In the genomic region with DNA sequence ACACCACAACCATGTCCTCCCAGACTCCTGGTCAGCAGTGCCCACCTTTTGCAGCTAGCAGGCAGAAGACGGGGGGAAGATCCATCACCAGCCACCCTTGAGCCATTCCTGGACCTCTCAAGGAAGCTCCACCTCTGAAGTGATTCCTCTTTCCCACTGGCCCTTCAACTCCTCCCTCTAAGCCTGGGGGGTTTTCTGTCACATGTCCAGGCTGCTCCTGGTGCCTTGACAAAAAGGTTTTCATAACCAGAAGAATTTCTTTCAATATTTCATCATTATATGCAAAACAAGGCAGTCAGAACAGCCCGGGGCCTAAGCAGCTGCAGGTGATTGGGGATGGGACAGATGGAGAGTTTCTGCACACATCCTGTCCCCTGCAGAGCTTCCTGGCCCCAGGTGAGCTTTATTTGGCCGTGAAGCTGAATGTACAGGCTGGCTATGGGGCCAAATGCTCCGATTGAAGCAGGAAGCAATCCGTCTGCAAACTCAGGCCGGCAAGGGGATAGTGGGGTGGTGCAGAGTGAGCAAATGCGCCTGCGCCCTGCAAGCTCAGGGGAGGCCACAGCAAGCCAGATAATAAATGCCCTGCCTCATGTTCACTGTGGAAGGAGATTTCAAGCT, we compare ENCODE assay signal across 2 cellular contexts.
TF ChIP-seq lines count a peak whose summit lies in the region.

No MANE protein-coding gene starts in this region.

TF ChIP-seq in GM12878, 131 proteins besides CTCF, POLR2A, EP300 and RAD21 (continued from another document):
- TF ChIP-seq, protein P1, sequence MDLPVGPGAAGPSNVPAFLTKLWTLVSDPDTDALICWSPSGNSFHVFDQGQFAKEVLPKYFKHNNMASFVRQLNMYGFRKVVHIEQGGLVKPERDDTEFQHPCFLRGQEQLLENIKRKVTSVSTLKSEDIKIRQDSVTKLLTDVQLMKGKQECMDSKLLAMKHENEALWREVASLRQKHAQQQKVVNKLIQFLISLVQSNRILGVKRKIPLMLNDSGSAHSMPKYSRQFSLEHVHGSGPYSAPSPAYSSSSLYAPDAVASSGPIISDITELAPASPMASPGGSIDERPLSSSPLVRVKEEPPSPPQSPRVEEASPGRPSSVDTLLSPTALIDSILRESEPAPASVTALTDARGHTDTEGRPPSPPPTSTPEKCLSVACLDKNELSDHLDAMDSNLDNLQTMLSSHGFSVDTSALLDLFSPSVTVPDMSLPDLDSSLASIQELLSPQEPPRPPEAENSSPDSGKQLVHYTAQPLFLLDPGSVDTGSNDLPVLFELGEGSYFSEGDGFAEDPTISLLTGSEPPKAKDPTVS (IDR thresholded peaks at IDR 0.05; ENCODE audit: low read depth, low read length) = no peak

TF ChIP-seq in SK-N-SH, 30 proteins besides CTCF, POLR2A, EP300 and RAD21 (continued from another document):
- TF ChIP-seq MXI1 (IDR thresholded peaks at IDR 0.05; ENCODE audit: low read depth, low read length) = no peak
- TF ChIP-seq, protein P2, sequence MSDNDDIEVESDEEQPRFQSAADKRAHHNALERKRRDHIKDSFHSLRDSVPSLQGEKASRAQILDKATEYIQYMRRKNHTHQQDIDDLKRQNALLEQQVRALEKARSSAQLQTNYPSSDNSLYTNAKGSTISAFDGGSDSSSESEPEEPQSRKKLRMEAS (IDR thresholded peaks at IDR 0.05; ENCODE audit: low read depth) = no peak
- TF ChIP-seq RFX5 (IDR thresholded peaks at IDR 0.05; ENCODE audit: low read length) = no peak
- TF ChIP-seq EZH2phosphoT487 (IDR thresholded peaks at IDR 0.05; ENCODE audit: borderline replicate concordance, low read depth) = no peak
- no peak for TF ChIP-seq CHD2 (IDR thresholded peaks at IDR 0.05; ENCODE audit: low read length, partially characterized antibody)
- TF ChIP-seq FOSL2 (IDR thresholded peaks at IDR 0.05; ENCODE audit: borderline replicate concordance, low read depth) = no peak
- no peak for TF ChIP-seq ELF1 (IDR thresholded peaks at IDR 0.05)
